ENCODE assay signal across 6 cellular contexts in genomic region chr9:111299604-111299936, GRCh38. TPM values are rescaled to one million over a fixed set of nuclear protein-coding genes. Genes with fewer than 3 reads are reported as not detected.
"Had no signal": no experiment of that assay in that cellular context is flagged by ENCODE, and none has a peak within 500 bp of the region (broad histone marks: within the 10 kb centered on the region; RNA-seq: fewer than 3 reads in every experiment).

No MANE protein-coding gene starts in this region.

RNA-seq across cellular contexts. Expression of gene OR2K2, which starts 30.5 kb away (rescaled TPM):
- total RNA-seq: activated T-helper 2 cell treated with anti-CD3 and anti-CD28 coated beads, Interferon-gamma antibody, Interleukin-2, Interleukin-4, amounts not matched to agents 10 μg/mL and 5 μg/mL and 100 μg/mL, durations not matched to agents 14 hours and 24 hours and 36 hours; adrenal gland; endodermal cell; left cardiac atrium had no signal
- polyA plus RNA-seq: adrenal gland, immature natural killer cell, thymus had no signal
